Comparison of ENCODE assay signal across 8 cellular contexts in the genomic region with DNA sequence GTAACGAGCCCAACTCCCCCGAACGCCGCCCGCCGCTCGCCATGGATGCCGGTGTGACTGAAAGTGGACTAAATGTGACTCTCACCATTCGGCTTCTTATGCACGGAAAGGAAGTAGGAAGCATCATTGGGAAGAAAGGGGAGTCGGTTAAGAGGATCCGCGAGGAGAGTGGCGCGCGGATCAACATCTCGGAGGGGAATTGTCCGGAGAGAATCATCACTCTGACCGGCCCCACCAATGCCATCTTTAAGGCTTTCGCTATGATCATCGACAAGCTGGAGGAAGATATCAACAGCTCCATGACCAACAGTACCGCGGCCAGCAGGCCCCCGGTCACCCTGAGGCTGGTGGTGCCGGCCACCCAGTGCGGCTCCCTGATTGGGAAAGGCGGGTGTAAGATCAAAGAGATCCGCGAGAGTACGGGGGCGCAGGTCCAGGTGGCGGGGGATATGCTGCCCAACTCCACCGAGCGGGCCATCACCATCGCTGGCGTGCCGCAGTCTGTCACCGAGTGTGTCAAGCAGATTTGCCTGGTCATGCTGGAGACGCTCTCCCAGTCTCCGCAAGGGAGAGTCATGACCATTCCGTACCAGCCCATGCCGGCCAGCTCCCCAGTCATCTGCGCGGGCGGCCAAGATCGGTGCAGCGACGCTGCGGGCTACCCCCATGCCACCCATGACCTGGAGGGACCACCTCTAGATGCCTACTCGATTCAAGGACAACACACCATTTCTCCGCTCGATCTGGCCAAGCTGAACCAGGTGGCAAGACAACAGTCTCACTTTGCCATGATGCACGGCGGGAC. TPM values are rescaled to one million over a fixed set of nuclear protein-coding genes. Genes with fewer than 3 reads are reported as not detected.
DNase-seq lines count a peak whose midpoint lies in the region; ATAC-seq and TF ChIP-seq lines count a peak whose summit lies in the region.

No MANE protein-coding gene starts in this region.

- H3K4me1 Mint-ChIP-seq in activated naive CD4-positive, alpha-beta T cell treated with anti-CD3 and anti-CD28 coated beads, Interleukin-2, amount 10 ng/mL, durations not matched to agents 7 days and 5 days = peaks cover 63% of the 10 kb centered on the region
- peaks cover 17% of the 10 kb centered on the region for H3K4me1 Mint-ChIP-seq in glutamatergic neuron (ENCODE audit: low read depth, unreplicated experiment)

- no peak for ATAC-seq in HG03520 (IDR thresholded peaks at IDR 0.05; ENCODE audit: unreplicated experiment)
- ATAC-seq in HG03571 (IDR thresholded peaks at IDR 0.05; ENCODE audit: unreplicated experiment) = no peak

- CTCF ChIA-PET in activated naive CD4-positive, alpha-beta T cell treated with anti-CD3 and anti-CD28 coated beads, Interleukin-2, amount 10 ng/mL, durations not matched to agents 7 days and 5 days (lab: Charles Lee) = interaction anchor here (1.1 to 3.0 kb wide), 7 partner anchors 37 to 174 kb away, joined by 3 to 10 read pairs (median 6); a partner anchor contains a TSS

- H3K27ac ChIP-seq in OCI-LY3 (ENCODE audit: low read length) (peak overlapping the region; percentile 99), osteoblast (ENCODE audit: low read depth, low read length) (peak overlapping the region; percentile 100)

- H3K79me2 ChIP-seq in OCI-LY3 (ENCODE audit: low read length) (peaks cover 33% of the 10 kb centered on the region), osteoblast (ENCODE audit: insufficient read depth, low read length) (peaks cover 34% of the 10 kb centered on the region)

- H3K9me3 Mint-ChIP-seq in activated naive CD4-positive, alpha-beta T cell treated with anti-CD3 and anti-CD28 coated beads, Interleukin-2, amount 10 ng/mL, durations not matched to agents 7 days and 5 days = no peaks in the 10 kb centered on the region
- peaks cover 32% of the 10 kb centered on the region for H3K9me3 Mint-ChIP-seq in glutamatergic neuron (ENCODE audit: unreplicated experiment)

- peak; percentile 81 for DNase-seq in activated effector memory CD4-positive, alpha-beta T cell treated with anti-CD3 and anti-CD28 coated beads, Interleukin-2, amount 50 U/mL, for 16 hours
- no peak for DNase-seq in activated effector memory CD4-positive, alpha-beta T cell treated with Interleukin-2 at 50 U/mL for 16 hours
- peak; percentile 65 for DNase-seq in activated naive CD4-positive, alpha-beta T cell treated with anti-CD3 and anti-CD28 coated beads, Interleukin-2, amount 10 ng/mL, durations not matched to agents 7 days and 5 days
- peak; percentile 54 for DNase-seq in glutamatergic neuron
- peak; percentile 92 for DNase-seq in osteoblast (ENCODE audit: insufficient read length, low spot score, missing footprints)

- no peak overlapping the region for H2AFZ ChIP-seq in OCI-LY3 (ENCODE audit: low read depth, low read length)
- H2AFZ ChIP-seq in osteoblast (ENCODE audit: low read length) = peak overlapping the region; percentile 60

- H3K27me3 Mint-ChIP-seq in activated naive CD4-positive, alpha-beta T cell treated with anti-CD3 and anti-CD28 coated beads, Interleukin-2, amount 10 ng/mL, durations not matched to agents 7 days and 5 days = peaks cover 4% of the 10 kb centered on the region
- peaks cover 33% of the 10 kb centered on the region for H3K27me3 Mint-ChIP-seq in glutamatergic neuron (ENCODE audit: unreplicated experiment)

- H3K27me3 ChIP-seq in OCI-LY3 (ENCODE audit: low read depth, low read length) (no peaks in the 10 kb centered on the region), osteoblast (ENCODE audit: insufficient read depth, low read length) (no peaks in the 10 kb centered on the region)

- H3K9me3 ChIP-seq in OCI-LY3 (ENCODE audit: insufficient read depth, low read length) = no peaks in the 10 kb centered on the region
- no peaks in the 10 kb centered on the region for H3K9me3 ChIP-seq in osteoblast (ENCODE audit: low read depth, low read length)

- H3K36me3 ChIP-seq in OCI-LY3 (replicated peaks; ENCODE audit: low read depth, low read length) (peaks cover 35% of the 10 kb centered on the region), osteoblast (ENCODE audit: insufficient read depth, low read length) (peaks cover 23% of the 10 kb centered on the region)

- H3K9ac ChIP-seq in OCI-LY3 (ENCODE audit: low read length) = peak overlapping the region; percentile 99

- H3K4me3 ChIP-seq in OCI-LY3 (ENCODE audit: low read length) = peak overlapping the region; percentile 91
- peak overlapping the region; percentile 96 for H3K4me3 ChIP-seq in osteoblast (ENCODE audit: insufficient read depth, low read length)

- peak overlapping the region; percentile 100 for H3K27ac Mint-ChIP-seq in activated naive CD4-positive, alpha-beta T cell treated with anti-CD3 and anti-CD28 coated beads, Interleukin-2, amount 10 ng/mL, durations not matched to agents 7 days and 5 days
- H3K27ac Mint-ChIP-seq in glutamatergic neuron (ENCODE audit: unreplicated experiment) = peak overlapping the region; percentile 99

- peaks cover 54% of the 10 kb centered on the region for H3K36me3 Mint-ChIP-seq in activated naive CD4-positive, alpha-beta T cell treated with anti-CD3 and anti-CD28 coated beads, Interleukin-2, amount 10 ng/mL, durations not matched to agents 7 days and 5 days
- peaks cover 13% of the 10 kb centered on the region for H3K36me3 Mint-ChIP-seq in glutamatergic neuron (ENCODE audit: unreplicated experiment)

- H3K4me1 ChIP-seq in OCI-LY3 (ENCODE audit: low read length) = peaks cover 44% of the 10 kb centered on the region
- H3K4me1 ChIP-seq in osteoblast (ENCODE audit: insufficient read depth, low read length) = peaks cover 38% of the 10 kb centered on the region

- peaks cover 4% of the 10 kb centered on the region; the same call in 1 of the 2 replicates for H4K20me1 ChIP-seq in OCI-LY3 (ENCODE audit: insufficient read depth, low read length)
- H4K20me1 ChIP-seq in osteoblast (ENCODE audit: insufficient read depth, low read length) = peaks cover 8% of the 10 kb centered on the region

- TF ChIP-seq CTCF in OCI-LY3 (IDR thresholded peaks at IDR 0.05; ENCODE audit: low read depth, low read length) = no peak
- TF ChIP-seq CTCF in glutamatergic neuron (IDR thresholded peaks at IDR 0.05; ENCODE audit: partially characterized antibody, unreplicated experiment) = no peak
- no peak for TF ChIP-seq CTCF in osteoblast (IDR thresholded peaks at IDR 0.05; ENCODE audit: extremely low read depth, low read depth, low read length)

- H3K4me3 Mint-ChIP-seq in activated naive CD4-positive, alpha-beta T cell treated with anti-CD3 and anti-CD28 coated beads, Interleukin-2, amount 10 ng/mL, durations not matched to agents 7 days and 5 days = peak overlapping the region; percentile 98
- H3K4me3 Mint-ChIP-seq in glutamatergic neuron (ENCODE audit: unreplicated experiment) = peak overlapping the region; percentile 97

- peak overlapping the region; percentile 83 for H3K4me2 ChIP-seq in OCI-LY3 (ENCODE audit: low read length)
- peak overlapping the region; percentile 99 for H3K4me2 ChIP-seq in osteoblast (ENCODE audit: insufficient read depth, low read length)

RNA-seq across cellular contexts. Expression of a gene that starts 0.6 kb away (rescaled TPM):
- total RNA-seq in glutamatergic neuron (ENCODE audit: unreplicated experiment) (301 TPM), osteoblast (55.7 and 70.7 TPM in 2 replicates)
